ENCODE assay signal across 8 cellular contexts in the genomic region with DNA sequence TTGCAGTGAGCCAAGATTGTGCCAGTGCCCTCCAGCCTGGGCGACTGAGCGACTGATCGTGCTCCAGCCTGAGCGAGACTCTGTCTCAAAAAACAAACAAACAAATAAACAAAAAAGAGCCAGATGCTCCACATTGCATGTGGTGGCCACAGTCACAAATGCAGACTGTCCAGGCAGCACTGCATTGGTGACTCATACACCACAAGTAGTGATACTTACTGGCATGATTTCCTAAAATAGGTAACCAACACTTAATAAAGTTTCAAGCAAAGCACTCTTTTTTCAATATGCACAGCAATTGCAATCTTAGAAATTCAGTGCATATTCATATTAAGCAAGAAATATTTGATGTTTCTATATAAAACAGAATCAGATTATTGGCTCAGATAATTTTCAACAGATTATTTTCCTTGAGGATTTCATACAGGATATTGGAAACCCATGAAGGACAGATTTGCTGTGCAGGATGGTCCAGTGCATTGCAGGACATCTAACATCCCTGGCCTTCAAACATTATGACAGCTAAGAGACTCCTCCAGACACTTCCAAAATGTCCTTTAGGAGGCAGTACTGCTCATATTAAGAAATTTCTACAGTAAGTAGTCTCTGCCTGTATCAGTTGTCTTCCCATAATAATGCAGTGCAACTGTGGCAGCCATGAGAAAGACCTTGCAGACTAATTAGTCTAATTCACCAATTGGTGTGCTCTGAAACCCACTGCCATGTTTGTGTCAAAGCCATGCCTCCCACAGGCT. TPM values are rescaled to one million over a fixed set of nuclear protein-coding genes. Genes with fewer than 3 reads are reported as not detected.
A peak's percentile ranks its signal among the peaks of the same experiment; 100 is the strongest.
DNase-seq lines count a peak whose midpoint lies in the region; ATAC-seq lines count a peak whose summit lies in the region.
"Had no signal": no experiment of that assay in that cellular context is flagged by ENCODE, and none has a peak within 500 bp of the region (broad histone marks: within the 10 kb centered on the region; RNA-seq: fewer than 3 reads in every experiment).

No MANE protein-coding gene starts in this region.

- ATAC-seq in HG03432 (IDR thresholded peaks at IDR 0.05; ENCODE audit: unreplicated experiment): peak; percentile 42
- ATAC-seq in naive B cell (ENCODE audit: low read depth in 2 of 2): peak; percentile 51 to 58

- DNase-seq in ELR (ENCODE audit: low read depth): peak; percentile 61
- peak; percentile 35 for DNase-seq in adipocyte (ENCODE audit: low read depth)
- peak; percentile 10 for DNase-seq in naive B cell
- no peak for DNase-seq in activated gamma-delta T cell treated with Interleukin-2 at 50 U/mL for 16 hours
- DNase-seq in occipital lobe (lab: John Stamatoyannopoulos, UW): no peak
- no peak for DNase-seq in activated effector memory CD4-positive, alpha-beta T cell treated with anti-CD3 and anti-CD28 coated beads, Interleukin-2, amount 50 U/mL, for 16 hours

- H3K4me3 ChIP-seq in adipocyte (ENCODE audit: low read length): no peak overlapping the region
- H3K4me3 ChIP-seq: prostate gland had no signal

- H3K27me3 Mint-ChIP-seq in naive B cell: no peaks in the 10 kb centered on the region

- H3K9ac ChIP-seq in adipocyte (ENCODE audit: low read length): no peak overlapping the region

- H3K36me3 Mint-ChIP-seq in naive B cell: peaks cover 0 to 4% of the 10 kb centered on the region in 2 donors

- H3K4me1 Mint-ChIP-seq in naive B cell: peaks cover 10 to 15% (median 14%) of the 10 kb centered on the region in 3 donors

- no peaks in the 10 kb centered on the region for H3K9me3 ChIP-seq in adipocyte (ENCODE audit: control insufficient read depth, low read length)
- H3K9me3 ChIP-seq: prostate gland had no signal

- H3K4me3 Mint-ChIP-seq in naive B cell: no peak overlapping the region

- no peaks in the 10 kb centered on the region for H3K9me3 Mint-ChIP-seq in naive B cell

- no peaks in the 10 kb centered on the region for H3K27me3 ChIP-seq in adipocyte (replicated peaks; ENCODE audit: control insufficient read depth, insufficient read depth, low read length)

- H3K36me3 ChIP-seq in adipocyte (ENCODE audit: control insufficient read depth, insufficient read depth, low read length, severe bottlenecking): no peaks in the 10 kb centered on the region
- H3K36me3 ChIP-seq: prostate gland had no signal

- no peak overlapping the region for H3K27ac Mint-ChIP-seq in naive B cell

- H3K4me1 ChIP-seq in adipocyte (ENCODE audit: control insufficient read depth, insufficient read depth, low read length): peaks cover 23% of the 10 kb centered on the region
- H3K4me1 ChIP-seq: prostate gland had no signal

RNA-seq across cellular contexts. Expression of gene SLC1A4, which starts 10.5 kb away (rescaled TPM):
- polyA plus RNA-seq in naive B cell (ENCODE audit: low read depth in 6 of 6): 1 to 10 TPM; 2.1 to 5.8 (median 3.0) TPM
- 57.9 TPM for total RNA-seq in occipital lobe

Comparison
In these comparisons a context has a peak if more than half of its experiments do, and no peak if none do; other contexts are left out.
1. DNase-seq: peak in ELR (single experiment), adipocyte (single experiment) and naive B cell (single experiment); none in activated gamma-delta T cell treated with Interleukin-2 at 50 U/mL for 16 hours (single experiment), occipital lobe (single experiment) and activated effector memory CD4-positive, alpha-beta T cell treated with anti-CD3 and anti-CD28 coated beads, Interleukin-2, amount 50 U/mL, for 16 hours (single experiment).